Comparison of ENCODE assay signal across 17 cellular contexts in the genomic region with DNA sequence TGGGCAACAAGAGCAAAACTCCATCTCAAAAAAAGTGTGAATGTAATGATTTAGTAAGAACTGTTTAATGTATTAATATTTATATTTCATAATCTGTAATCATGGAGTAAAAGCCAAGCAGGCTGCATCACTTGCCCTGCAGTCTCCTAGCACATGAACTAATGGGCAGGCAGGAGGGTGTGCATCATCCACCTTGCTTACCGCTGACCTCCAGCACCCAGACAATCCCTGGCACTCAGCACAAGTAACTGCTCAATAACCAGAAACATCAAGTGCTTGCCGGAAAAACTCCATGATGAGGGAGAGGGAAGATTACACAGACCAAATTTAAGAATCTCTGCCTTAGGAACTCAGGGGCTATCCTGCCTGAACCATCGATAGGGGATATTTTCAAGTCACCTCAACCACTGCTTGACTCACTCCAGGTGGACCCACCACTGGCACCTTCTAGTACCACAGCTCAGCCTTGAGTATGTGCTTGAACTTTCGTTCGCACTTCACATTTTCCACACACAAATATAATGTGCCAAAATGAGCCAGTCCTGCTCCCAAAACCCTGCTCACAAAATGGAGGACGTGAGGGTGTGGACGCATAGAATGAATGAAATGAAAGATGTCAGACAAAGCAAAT. TPM values are rescaled to one million over a fixed set of nuclear protein-coding genes. Genes with fewer than 3 reads are reported as not detected.
A peak's percentile ranks its signal among the peaks of the same experiment; 100 is the strongest.
DNase-seq lines count a peak whose midpoint lies in the region; ATAC-seq and TF ChIP-seq lines count a peak whose summit lies in the region.
"Had no signal": no experiment of that assay in that cellular context is flagged by ENCODE, and none has a peak within 500 bp of the region (broad histone marks: within the 10 kb centered on the region; RNA-seq: fewer than 3 reads in every experiment).

No MANE protein-coding gene starts in this region.

- H3K36me3 Mint-ChIP-seq in activated naive CD4-positive, alpha-beta T cell treated with anti-CD3 and anti-CD28 coated beads, Interleukin-2, amount 50 U/mL, for 24 hours, result no peaks in the 10 kb centered on the region
- peaks cover 0 to 6% (median 5%) of the 10 kb centered on the region in 5 donors for H3K36me3 Mint-ChIP-seq in naive thymus-derived CD4-positive, alpha-beta T cell
- H3K36me3 Mint-ChIP-seq: stimulated activated memory B cell treated with anti-CD40 and anti-IgM and Interleukin-4, amounts not matched to agents 10 μg/mL and 1 μg/mL and 100 μg/mL, for 72 hours had no signal

- POLR2A ChIA-PET in naive thymus-derived CD4-positive, alpha-beta T cell (lab: Charles Lee), result no interaction called here

- H3K27me3 Mint-ChIP-seq in activated naive CD4-positive, alpha-beta T cell treated with anti-CD3 and anti-CD28 coated beads, Interleukin-2, amount 50 U/mL, for 24 hours, result no peaks in the 10 kb centered on the region
- no peaks in the 10 kb centered on the region for H3K27me3 Mint-ChIP-seq in naive thymus-derived CD4-positive, alpha-beta T cell
- H3K27me3 Mint-ChIP-seq: stimulated activated memory B cell treated with anti-CD40 and anti-IgM and Interleukin-4, amounts not matched to agents 10 μg/mL and 1 μg/mL and 100 μg/mL, for 72 hours had no signal

- H3K4me3 ChIP-seq in adrenal gland, result no peak overlapping the region
- H3K4me3 ChIP-seq in naive thymus-derived CD4-positive, alpha-beta T cell (ENCODE audit: low read length), result no peak overlapping the region
- no peak overlapping the region for H3K4me3 ChIP-seq in upper lobe of right lung
- H3K4me3 ChIP-seq: PC-9 had no signal

- H3K4me1 ChIP-seq in adrenal gland (replicated peaks in 1 of 2), result peaks cover 38 to 77% of the 10 kb centered on the region in 2 donors
- H3K4me1 ChIP-seq in naive thymus-derived CD4-positive, alpha-beta T cell (ENCODE audit: control insufficient read depth in 2 of 2, insufficient read depth in 2 of 2, low read length in 2 of 2), result peaks cover 36 to 50% of the 10 kb centered on the region in 2 donors
- peaks cover 71% of the 10 kb centered on the region for H3K4me1 ChIP-seq in upper lobe of right lung

- intact Hi-C loops in adrenal gland (cut with DNase I) (no loop called here), upper lobe of right lung (cut with DNase I) (no loop called here)
- intact Hi-C loops in naive thymus-derived CD4-positive, alpha-beta T cell (cut with micrococcal nuclease), result no loop called here

- no peak for DNase-seq in activated naive CD4-positive, alpha-beta T cell treated with Interleukin-2 at 50 U/mL for 16 hours
- peak in 4 of 7 donors; percentile 45 to 52 (median 50) for DNase-seq in adrenal gland
- no peak for DNase-seq in naive thymus-derived CD4-positive, alpha-beta T cell
- DNase-seq in upper lobe of right lung, result peak; percentile 29
- no peak for DNase-seq in DMS53 (lab: John Stamatoyannopoulos, UW)
- DNase-seq in nucleus accumbens (lab: John Stamatoyannopoulos, UW), result no peak
- DNase-seq: activated CD4-positive, alpha-beta T cell treated with anti-CD3 and anti-CD28 coated beads, Interleukin-2, amount 50 U/mL, for 4 hours; foreskin keratinocyte; NCI-H1417 treated with DMSO at 0.1 percent for 48 hours; NCI-H2171 treated with DMSO at 0.1 percent for 48 hours; NCI-H774; PC-9; SK-N-SH; stimulated activated CD4-positive, alpha-beta T cell treated with anti-CD3 and anti-CD28 coated beads, Interleukin-12 subunit alpha, Interleukin-12 subunit beta, amount 100 ng/mL, for 4 hours had no signal

- H3K9me3 ChIP-seq in adrenal gland (replicated peaks in 1 of 3) (no peaks in the 10 kb centered on the region), upper lobe of right lung (no peaks in the 10 kb centered on the region)
- no peaks in the 10 kb centered on the region for H3K9me3 ChIP-seq in naive thymus-derived CD4-positive, alpha-beta T cell (ENCODE audit: control insufficient read depth in 2 of 3, low read length in 3 of 3)
- H3K9me3 ChIP-seq: SK-N-SH had no signal

- TF ChIP-seq CTCF in adrenal gland (IDR thresholded peaks at IDR 0.05), result no peak
- TF ChIP-seq CTCF in upper lobe of right lung (IDR thresholded peaks at IDR 0.05), result no peak

- H3K9me3 Mint-ChIP-seq in activated naive CD4-positive, alpha-beta T cell treated with anti-CD3 and anti-CD28 coated beads, Interleukin-2, amount 50 U/mL, for 24 hours, result no peaks in the 10 kb centered on the region
- H3K9me3 Mint-ChIP-seq in naive thymus-derived CD4-positive, alpha-beta T cell, result no peaks in the 10 kb centered on the region
- H3K9me3 Mint-ChIP-seq: stimulated activated memory B cell treated with anti-CD40 and anti-IgM and Interleukin-4, amounts not matched to agents 10 μg/mL and 1 μg/mL and 100 μg/mL, for 72 hours had no signal

- ATAC-seq in naive thymus-derived CD4-positive, alpha-beta T cell, result no peak
- ATAC-seq in upper lobe of right lung, result peak; percentile 29
- no peak for ATAC-seq in HG03108 (IDR thresholded peaks at IDR 0.05; ENCODE audit: unreplicated experiment)
- ATAC-seq: foreskin keratinocyte; stimulated activated memory B cell treated with anti-CD40 and anti-IgM and Interleukin-4, amounts not matched to agents 10 μg/mL and 1 μg/mL and 100 μg/mL, for 72 hours had no signal

- H3K27me3 ChIP-seq in adrenal gland (no peaks in the 10 kb centered on the region), upper lobe of right lung (no peaks in the 10 kb centered on the region)
- H3K27me3 ChIP-seq in naive thymus-derived CD4-positive, alpha-beta T cell (ENCODE audit: control insufficient read depth in 2 of 2, insufficient read depth in 2 of 2, low read length in 2 of 2), result no peaks in the 10 kb centered on the region
- H3K27me3 ChIP-seq: foreskin keratinocyte had no signal

- WGBS in adrenal gland, 4 donors, result 44 to 48% (median 46%) methylated on average over 7 of the region's 7 CpGs

- H3K36me3 ChIP-seq in adrenal gland (replicated peaks in 1 of 2), result no peaks in the 10 kb centered on the region
- no peaks in the 10 kb centered on the region for H3K36me3 ChIP-seq in naive thymus-derived CD4-positive, alpha-beta T cell (ENCODE audit: control insufficient read depth in 2 of 3, insufficient read depth in 3 of 3, low read length in 3 of 3)
- H3K36me3 ChIP-seq in upper lobe of right lung, result no peaks in the 10 kb centered on the region

- peak overlapping the region; percentile 81 for H3K27ac Mint-ChIP-seq in activated naive CD4-positive, alpha-beta T cell treated with anti-CD3 and anti-CD28 coated beads, Interleukin-2, amount 50 U/mL, for 24 hours
- peak overlapping the region in 5 of 9 donors; percentile 13 to 76 (median 53) for H3K27ac Mint-ChIP-seq in naive thymus-derived CD4-positive, alpha-beta T cell
- H3K27ac Mint-ChIP-seq: stimulated activated memory B cell treated with anti-CD40 and anti-IgM and Interleukin-4, amounts not matched to agents 10 μg/mL and 1 μg/mL and 100 μg/mL, for 72 hours had no signal

- peak overlapping the region in 2 of 5 donors; percentile 54 to 64 for H3K27ac ChIP-seq in adrenal gland
- no peak overlapping the region for H3K27ac ChIP-seq in naive thymus-derived CD4-positive, alpha-beta T cell (ENCODE audit: low read depth, low read length)
- H3K27ac ChIP-seq in upper lobe of right lung, result no peak overlapping the region
- H3K27ac ChIP-seq: foreskin keratinocyte had no signal

- H3K4me1 Mint-ChIP-seq in activated naive CD4-positive, alpha-beta T cell treated with anti-CD3 and anti-CD28 coated beads, Interleukin-2, amount 50 U/mL, for 24 hours, result peaks cover 85% of the 10 kb centered on the region
- peaks cover 61 to 93% (median 72%) of the 10 kb centered on the region in 7 donors for H3K4me1 Mint-ChIP-seq in naive thymus-derived CD4-positive, alpha-beta T cell

- no peak overlapping the region for H3K4me3 Mint-ChIP-seq in activated naive CD4-positive, alpha-beta T cell treated with anti-CD3 and anti-CD28 coated beads, Interleukin-2, amount 50 U/mL, for 24 hours
- H3K4me3 Mint-ChIP-seq in naive thymus-derived CD4-positive, alpha-beta T cell, result peak overlapping the region in 7 of 10 donors; percentile 13 to 77 (median 54)
- H3K4me3 Mint-ChIP-seq: stimulated activated memory B cell treated with anti-CD40 and anti-IgM and Interleukin-4, amounts not matched to agents 10 μg/mL and 1 μg/mL and 100 μg/mL, for 72 hours had no signal

- CTCF ChIA-PET in naive thymus-derived CD4-positive, alpha-beta T cell (lab: Charles Lee), result no interaction called here

- TF ChIP-seq POLR2A in adrenal gland (IDR thresholded peaks at IDR 0.05), result no peak

RNA-seq across cellular contexts. Expression of a gene that starts 18.6 kb away (rescaled TPM):
- total RNA-seq in adrenal gland (100 to 1,000 TPM in 2 of 8 donors, 10 to 100 TPM in 6; 28.0 to 109 (median 55.2) TPM), upper lobe of right lung (101 TPM)
- 10 to 100 TPM; 24.5 to 58.6 (median 26.7) TPM for polyA plus RNA-seq in adrenal gland
- 100 to 1,000 TPM; 104 to 168 (median 128) TPM for total RNA-seq in naive thymus-derived CD4-positive, alpha-beta T cell
- 10 to 100 TPM; 10.5 to 19.8 TPM for polyA plus RNA-seq in naive thymus-derived CD4-positive, alpha-beta T cell

Comparison
In these comparisons a context has a peak if more than half of its experiments do, and no peak if none do; other contexts are left out.
1. DNase-seq: peak in adrenal gland (4 of 7) and upper lobe of right lung (single experiment); none in activated naive CD4-positive, alpha-beta T cell treated with Interleukin-2 at 50 U/mL for 16 hours (single experiment), naive thymus-derived CD4-positive, alpha-beta T cell (0 of 9), DMS53 (single experiment) and nucleus accumbens (0 of 56).